ENCODE assay signal across 38 cellular contexts in genomic region chr15:86255247-86255646, GRCh38.
"Had no signal": no experiment of that assay in that cellular context is flagged by ENCODE, and none has a peak within 500 bp of the region (broad histone marks: within the 10 kb centered on the region; RNA-seq: fewer than 3 reads in every experiment).

No MANE protein-coding gene starts in this region.

- H3K9me3 Mint-ChIP-seq: activated B cell treated with CpG ODN at 0.5 μM for 24 hours; activated CD4-positive, alpha-beta memory T cell treated with anti-CD3 and anti-CD28 coated beads for 36 hours; activated CD4-positive, alpha-beta T cell treated with anti-CD3 and anti-CD28 coated beads, Interleukin-2, amount 10 ng/mL, durations not matched to agents 24 days and 14 days; activated CD8-positive, alpha-beta T cell treated with anti-CD3 and anti-CD28 coated beads for 36 hours; activated naive CD4-positive, alpha-beta T cell treated with anti-CD3 and anti-CD28 coated beads, Interleukin-2, amount 10 ng/mL, durations not matched to agents 7 days and 5 days; activated naive CD4-positive, alpha-beta T cell treated with anti-CD3 and anti-CD28 coated beads, Interleukin-2, amount 50 U/mL, for 24 hours; activated naive CD8-positive, alpha-beta T cell treated with anti-CD3 and anti-CD28 coated beads, Interleukin-2, amount 10 ng/mL, durations not matched to agents 7 days and 5 days; activated naive CD8-positive, alpha-beta T cell treated with anti-CD3 and anti-CD28 coated beads, Interleukin-2, amount 50 U/mL, for 24 hours; activated T-cell treated with anti-CD3 and anti-CD28 coated beads, Interleukin-2, amount 50 U/mL, for 4 hours; activated T-cell treated with anti-CD3 and anti-CD28 coated beads, Interleukin-2, amount 50 U/mL, for 72 hours; activated T-helper 1 cell treated with anti-CD3 and anti-CD28 coated beads, Interleukin-12 subunit alpha, Interleukin-12 subunit beta, Interleukin-2, Interleukin-4 antibody, amounts not matched to agents 30 ng/mL and 10 ng/mL and 1 ng/mL, durations not matched to agents 14 hours and 24 hours and 36 hours; brain; central memory CD8-positive, alpha-beta T cell; T-helper 1 cell treated with Interleukin-12 subunit alpha and Interleukin-12 subunit beta and Interleukin-4 antibody, amounts not matched to agents 30 μg/mL and 1 μg/mL, for 36 hours; T-helper 2 cell treated with Interferon-gamma antibody and Interleukin-4, amounts not matched to agents 5 μg/mL and 100 μg/mL, for 36 hours had no signal

- H3K4me1 ChIP-seq: ascending aorta had no signal

- H3K36me3 Mint-ChIP-seq: activated CD4-positive, alpha-beta memory T cell treated with anti-CD3 and anti-CD28 coated beads for 36 hours; activated naive CD4-positive, alpha-beta T cell treated with anti-CD3 and anti-CD28 coated beads, Interleukin-2, amount 10 ng/mL, durations not matched to agents 7 days and 5 days; activated naive CD4-positive, alpha-beta T cell treated with anti-CD3 and anti-CD28 coated beads, Interleukin-2, amount 50 U/mL, for 24 hours; activated naive CD8-positive, alpha-beta T cell; activated naive CD8-positive, alpha-beta T cell treated with anti-CD3 and anti-CD28 coated beads, Interleukin-2, amount 10 ng/mL, durations not matched to agents 7 days and 5 days; brain had no signal

- H3K27me3 ChIP-seq: ascending aorta, cardiac muscle cell had no signal

- H3K4me1 Mint-ChIP-seq: activated B cell treated with CpG ODN at 0.5 μM for 24 hours; activated CD4-positive, alpha-beta T cell treated with anti-CD3 and anti-CD28 coated beads, Interleukin-2, amount 10 ng/mL, durations not matched to agents 24 days and 14 days; activated naive CD4-positive, alpha-beta T cell treated with anti-CD3 and anti-CD28 coated beads, Interleukin-2, amount 10 ng/mL, durations not matched to agents 7 days and 5 days; activated naive CD4-positive, alpha-beta T cell treated with anti-CD3 and anti-CD28 coated beads, Interleukin-2, amount 50 U/mL, for 24 hours; activated naive CD8-positive, alpha-beta T cell treated with anti-CD3 and anti-CD28 coated beads, Interleukin-2, amount 10 ng/mL, durations not matched to agents 7 days and 5 days; activated naive CD8-positive, alpha-beta T cell treated with anti-CD3 and anti-CD28 coated beads, Interleukin-2, amount 50 U/mL, for 24 hours; activated T-helper 17 cell treated with anti-CD3 and anti-CD28 coated beads, Interleukin-2, amount 50 U/mL, for 72 hours; central memory CD8-positive, alpha-beta T cell had no signal

- H3K36me3 ChIP-seq: ascending aorta, cardiac muscle cell had no signal

- H3K4me3 Mint-ChIP-seq: activated B cell treated with CpG ODN at 0.5 μM for 24 hours; activated CD4-positive, alpha-beta memory T cell treated with anti-CD3 and anti-CD28 coated beads for 36 hours; activated CD4-positive, alpha-beta T cell treated with anti-CD3 and anti-CD28 coated beads, Interleukin-2, amount 10 ng/mL, durations not matched to agents 24 days and 14 days; activated CD8-positive, alpha-beta T cell treated with anti-CD3 and anti-CD28 coated beads for 36 hours; activated naive CD4-positive, alpha-beta T cell treated with anti-CD3 and anti-CD28 coated beads, Interleukin-2, amount 10 ng/mL, durations not matched to agents 7 days and 5 days; activated naive CD4-positive, alpha-beta T cell treated with anti-CD3 and anti-CD28 coated beads, Interleukin-2, amount 50 U/mL, for 24 hours; activated naive CD8-positive, alpha-beta T cell; activated naive CD8-positive, alpha-beta T cell treated with anti-CD3 and anti-CD28 coated beads, Interleukin-2, amount 10 ng/mL, durations not matched to agents 7 days and 5 days; activated naive CD8-positive, alpha-beta T cell treated with anti-CD3 and anti-CD28 coated beads, Interleukin-2, amount 50 U/mL, for 24 hours; activated T-cell treated with anti-CD3 and anti-CD28 coated beads, Interleukin-2, amount 50 U/mL, for 4 hours; activated T-cell treated with anti-CD3 and anti-CD28 coated beads, Interleukin-2, amount 50 U/mL, for 72 hours; activated T-helper 1 cell treated with anti-CD3 and anti-CD28 coated beads, Interleukin-12 subunit alpha, Interleukin-12 subunit beta, Interleukin-2, Interleukin-4 antibody, amounts not matched to agents 30 ng/mL and 10 ng/mL and 1 ng/mL, durations not matched to agents 14 hours and 24 hours and 36 hours; activated T-helper 17 cell treated with anti-CD3 and anti-CD28 coated beads, Interleukin-2, amount 50 U/mL, for 72 hours; brain; central memory CD8-positive, alpha-beta T cell; T-helper 1 cell treated with Interleukin-12 subunit alpha and Interleukin-12 subunit beta and Interleukin-4 antibody, amounts not matched to agents 30 μg/mL and 1 μg/mL, for 36 hours; T-helper 2 cell treated with Interferon-gamma antibody and Interleukin-4, amounts not matched to agents 5 μg/mL and 100 μg/mL, for 36 hours had no signal

- H3K27ac Mint-ChIP-seq: activated B cell treated with CpG ODN at 0.5 μM for 24 hours; activated CD4-positive, alpha-beta memory T cell treated with anti-CD3 and anti-CD28 coated beads for 36 hours; activated CD4-positive, alpha-beta T cell treated with anti-CD3 and anti-CD28 coated beads, Interleukin-2, amount 10 ng/mL, durations not matched to agents 24 days and 14 days; activated CD8-positive, alpha-beta T cell treated with anti-CD3 and anti-CD28 coated beads for 36 hours; activated naive CD4-positive, alpha-beta T cell treated with anti-CD3 and anti-CD28 coated beads, Interleukin-2, amount 10 ng/mL, durations not matched to agents 7 days and 5 days; activated naive CD4-positive, alpha-beta T cell treated with anti-CD3 and anti-CD28 coated beads, Interleukin-2, amount 50 U/mL, for 24 hours; activated naive CD8-positive, alpha-beta T cell; activated naive CD8-positive, alpha-beta T cell treated with anti-CD3 and anti-CD28 coated beads, Interleukin-2, amount 10 ng/mL, durations not matched to agents 7 days and 5 days; activated naive CD8-positive, alpha-beta T cell treated with anti-CD3 and anti-CD28 coated beads, Interleukin-2, amount 50 U/mL, for 24 hours; activated T-cell treated with anti-CD3 and anti-CD28 coated beads, Interleukin-2, amount 50 U/mL, for 72 hours; activated T-helper 1 cell treated with anti-CD3 and anti-CD28 coated beads, Interleukin-12 subunit alpha, Interleukin-12 subunit beta, Interleukin-2, Interleukin-4 antibody, amounts not matched to agents 30 ng/mL and 10 ng/mL and 1 ng/mL, durations not matched to agents 14 hours and 24 hours and 36 hours; activated T-helper 17 cell treated with anti-CD3 and anti-CD28 coated beads, Interleukin-2, amount 50 U/mL, for 72 hours; brain; T-helper 1 cell treated with Interleukin-12 subunit alpha and Interleukin-12 subunit beta and Interleukin-4 antibody, amounts not matched to agents 30 μg/mL and 1 μg/mL, for 36 hours; T-helper 2 cell treated with Interferon-gamma antibody and Interleukin-4, amounts not matched to agents 5 μg/mL and 100 μg/mL, for 36 hours had no signal

- FAIRE-seq: TTC549 had no signal

- H3K9me3 ChIP-seq: ascending aorta had no signal

- H3K27me3 Mint-ChIP-seq: activated B cell treated with CpG ODN at 0.5 μM for 24 hours; activated CD4-positive, alpha-beta T cell treated with anti-CD3 and anti-CD28 coated beads, Interleukin-2, amount 10 ng/mL, durations not matched to agents 24 days and 14 days; activated CD8-positive, alpha-beta T cell treated with anti-CD3 and anti-CD28 coated beads for 36 hours; activated naive CD4-positive, alpha-beta T cell treated with anti-CD3 and anti-CD28 coated beads, Interleukin-2, amount 10 ng/mL, durations not matched to agents 7 days and 5 days; activated naive CD8-positive, alpha-beta T cell treated with anti-CD3 and anti-CD28 coated beads, Interleukin-2, amount 10 ng/mL, durations not matched to agents 7 days and 5 days; activated T-helper 17 cell treated with anti-CD3 and anti-CD28 coated beads, Interleukin-2, amount 50 U/mL, for 72 hours; brain; central memory CD8-positive, alpha-beta T cell had no signal

- H3K4me3 ChIP-seq: ascending aorta, cardiac muscle cell had no signal

- ATAC-seq: activated CD8-positive, alpha-beta T cell treated with anti-CD3 and anti-CD28 coated beads for 36 hours; activated naive CD8-positive, alpha-beta T cell treated with anti-CD3 and anti-CD28 coated beads, Interleukin-2, amount 50 U/mL, for 24 hours; activated T-cell treated with anti-CD3 and anti-CD28 coated beads, Interleukin-2, amount 50 U/mL, for 4 hours; activated T-cell treated with anti-CD3 and anti-CD28 coated beads, Interleukin-2, amount 50 U/mL, for 72 hours; activated T-helper 17 cell treated with anti-CD3 and anti-CD28 coated beads, Interleukin-2, amount 50 U/mL, for 72 hours had no signal

- H3K27ac ChIP-seq: ascending aorta, cardiac muscle cell, VCaP had no signal

- DNase-seq: activated B cell treated with CpG ODN at 0.5 μM for 24 hours; activated CD4-positive, alpha-beta memory T cell treated with anti-CD3 and anti-CD28 coated beads for 36 hours; activated CD4-positive, alpha-beta T cell treated with anti-CD3 and anti-CD28 coated beads for 4 hours; activated CD4-positive, alpha-beta T cell treated with anti-CD3 and anti-CD28 coated beads, Interleukin-2, amount 10 ng/mL, durations not matched to agents 24 days and 14 days; activated CD4-positive, alpha-beta T cell treated with anti-CD3 and anti-CD28 coated beads, Interleukin-2, amount 50 U/mL, for 1 hour; activated CD4-positive, alpha-beta T cell treated with anti-CD3 and anti-CD28 coated beads, Interleukin-2, amount 50 U/mL, for 4 hours; activated CD4-positive, CD25-positive, alpha-beta regulatory T cell treated with anti-CD3 and anti-CD28 coated beads, Interleukin-2, amount 50 U/mL, for 72 hours; activated CD8-positive, alpha-beta memory T cell treated with anti-CD3 and anti-CD28 coated beads, Interleukin-2, amount 50 U/mL, for 4 hours; activated CD8-positive, alpha-beta T cell treated with anti-CD3 and anti-CD28 coated beads for 36 hours; activated gamma-delta T cell; activated naive CD4-positive, alpha-beta T cell treated with anti-CD3 and anti-CD28 coated beads, Interleukin-2, amount 10 ng/mL, durations not matched to agents 7 days and 5 days; activated naive CD4-positive, alpha-beta T cell treated with Interleukin-2 at 50 U/mL for 16 hours; activated naive CD8-positive, alpha-beta T cell treated with anti-CD3 and anti-CD28 coated beads, Interleukin-2, amount 10 ng/mL, durations not matched to agents 7 days and 5 days; activated naive CD8-positive, alpha-beta T cell treated with anti-CD3 and anti-CD28 coated beads, Interleukin-2, amount 50 U/mL, for 24 hours; activated T-cell treated with anti-CD3 and anti-CD28 coated beads for 4 hours; activated T-cell treated with anti-CD3 and anti-CD28 coated beads, Interleukin-2, amount 50 U/mL, for 1 hour; activated T-cell treated with anti-CD3 and anti-CD28 coated beads, Interleukin-2, amount 50 U/mL, for 4 hours; activated T-cell treated with anti-CD3 and anti-CD28 coated beads, Interleukin-2, amount 50 U/mL, for 72 hours; amygdala; anterior cingulate cortex; caudate nucleus; cerebellar nuclear complex; SW 1271; T-helper 1 cell; T-helper 2 cell; T-helper 9 cell had no signal
